16 cellular contexts compared by ENCODE assay signal in genomic region chr3:86814321-86814720, GRCh38.
DNase-seq lines count a peak whose midpoint lies in the region; ATAC-seq and TF ChIP-seq lines count a peak whose summit lies in the region.
"Had no signal": no experiment of that assay in that cellular context is flagged by ENCODE, and none has a peak within 500 bp of the region (broad histone marks: within the 10 kb centered on the region; RNA-seq: fewer than 3 reads in every experiment).

No MANE protein-coding gene starts in this region.

- peaks cover 24% of the 10 kb centered on the region for H3K4me1 ChIP-seq in iPS-20b (ENCODE audit: insufficient read depth, low read length)
- H3K4me1 ChIP-seq in neural progenitor cell = peaks cover 13% of the 10 kb centered on the region

- no peaks in the 10 kb centered on the region for H3K9me3 Mint-ChIP-seq in neural progenitor cell
- no peaks in the 10 kb centered on the region for H3K9me3 Mint-ChIP-seq in activated T-helper 17 cell treated with anti-CD3 and anti-CD28 coated beads, Interleukin-2, amount 50 U/mL, for 72 hours

- peak; percentile 33 for DNase-seq in EH (ENCODE audit: low read depth)
- DNase-seq in SK-MEL-5 (ENCODE audit: low read depth, low spot score) = peak; percentile 84
- DNase-seq in neural progenitor cell (ENCODE audit: low spot score) = peak; percentile 8
- DNase-seq in left lobe of liver (ENCODE audit: low spot score) = no peak
- no peak for DNase-seq in activated CD4-positive, alpha-beta T cell treated with anti-CD3 and anti-CD28 coated beads for 1 hour
- DNase-seq: DMS79, GDM1, Karpas-422, MM.1S, NCI-H1105, NCI-H187, NCI-H446 treated with DMSO at 0.1 percent for 48 hours had no signal

- no peaks in the 10 kb centered on the region for H3K27me3 Mint-ChIP-seq in neural progenitor cell (ENCODE audit: insufficient read depth, low read depth)
- no peaks in the 10 kb centered on the region for H3K27me3 Mint-ChIP-seq in activated T-helper 17 cell treated with anti-CD3 and anti-CD28 coated beads, Interleukin-2, amount 50 U/mL, for 72 hours

- TF ChIP-seq CTCF in neural progenitor cell (IDR thresholded peaks at IDR 0.05) = no peak

- H2AFZ ChIP-seq in neural progenitor cell (replicated peaks) = no peak overlapping the region

- no peak overlapping the region for H3K4me2 ChIP-seq in neural progenitor cell

- H4K20me1 ChIP-seq in neural progenitor cell (ENCODE audit: low read depth) = no peaks in the 10 kb centered on the region

- ATAC-seq in left lobe of liver (no peak), HG02981 (IDR thresholded peaks at IDR 0.05; ENCODE audit: unreplicated experiment) (no peak)
- ATAC-seq in activated T-helper 17 cell treated with anti-CD3 and anti-CD28 coated beads, Interleukin-2, amount 50 U/mL, for 72 hours (replicated peaks) = no peak

- H3K27me3 ChIP-seq in iPS-20b (ENCODE audit: insufficient read depth, low read length) (no peaks in the 10 kb centered on the region), neural progenitor cell (no peaks in the 10 kb centered on the region)

- H3K4me1 Mint-ChIP-seq in neural progenitor cell = peaks cover 20% of the 10 kb centered on the region
- H3K4me1 Mint-ChIP-seq in activated T-helper 17 cell treated with anti-CD3 and anti-CD28 coated beads, Interleukin-2, amount 50 U/mL, for 72 hours = no peaks in the 10 kb centered on the region
- H3K4me1 Mint-ChIP-seq: CD14-positive monocyte had no signal

- in situ Hi-C loops in SK-MEL-5 (cut with HindIII; ENCODE audit: low pct_unique_long_range_greater_than_20kb, low sequenced_read_pairs) = no loop called here

- no peak overlapping the region for H3K27ac Mint-ChIP-seq in neural progenitor cell
- no peak overlapping the region for H3K27ac Mint-ChIP-seq in activated T-helper 17 cell treated with anti-CD3 and anti-CD28 coated beads, Interleukin-2, amount 50 U/mL, for 72 hours
- H3K27ac Mint-ChIP-seq: CD14-positive monocyte had no signal

- no peaks in the 10 kb centered on the region for H3K36me3 Mint-ChIP-seq in neural progenitor cell
- H3K36me3 Mint-ChIP-seq in activated T-helper 17 cell treated with anti-CD3 and anti-CD28 coated beads, Interleukin-2, amount 50 U/mL, for 72 hours (ENCODE audit: low read depth) = no peaks in the 10 kb centered on the region
- H3K36me3 Mint-ChIP-seq: CD14-positive monocyte had no signal

- H3K9me3 ChIP-seq in iPS-20b (ENCODE audit: insufficient read depth, low read depth, low read length) (no peaks in the 10 kb centered on the region), neural progenitor cell (ENCODE audit: low read depth) (no peaks in the 10 kb centered on the region)

- H3K36me3 ChIP-seq in iPS-20b (ENCODE audit: insufficient read depth, low read depth, low read length) (no peaks in the 10 kb centered on the region), neural progenitor cell (no peaks in the 10 kb centered on the region)

- no peak overlapping the region for H3K9ac ChIP-seq in iPS-20b (ENCODE audit: low read depth, low read length)
- no peak overlapping the region for H3K9ac ChIP-seq in neural progenitor cell

- H3F3A ChIP-seq in neural progenitor cell (ENCODE audit: low read depth) = peaks cover 3% of the 10 kb centered on the region

- no peaks in the 10 kb centered on the region for H3K79me2 ChIP-seq in neural progenitor cell (ENCODE audit: low read depth)

- H3K4me3 ChIP-seq in iPS-20b (ENCODE audit: low read length) (peak overlapping the region; percentile 38; the same call in 1 of the 2 replicates), neural progenitor cell (no peak overlapping the region)

- H3K27ac ChIP-seq in iPS-20b (ENCODE audit: low read length) (no peak overlapping the region), neural progenitor cell (no peak overlapping the region)

- no peak overlapping the region for H3K4me3 Mint-ChIP-seq in neural progenitor cell
- H3K4me3 Mint-ChIP-seq in activated T-helper 17 cell treated with anti-CD3 and anti-CD28 coated beads, Interleukin-2, amount 50 U/mL, for 72 hours = no peak overlapping the region
- H3K4me3 Mint-ChIP-seq: CD14-positive monocyte had no signal

Comparison
In these comparisons a context has a peak if more than half of its experiments do, and no peak if none do; other contexts are left out.
1. DNase-seq: peak in EH (single experiment), SK-MEL-5 (single experiment) and neural progenitor cell (single experiment); none in left lobe of liver (single experiment) and activated CD4-positive, alpha-beta T cell treated with anti-CD3 and anti-CD28 coated beads for 1 hour (single experiment).